32 cellular contexts compared by ENCODE assay signal in genomic region chr5:64462391-64462790, GRCh38. TPM values are rescaled to one million over a fixed set of nuclear protein-coding genes. Genes with fewer than 3 reads are reported as not detected.
"Had no signal": no experiment of that assay in that cellular context is flagged by ENCODE, and none has a peak within 500 bp of the region (broad histone marks: within the 10 kb centered on the region; RNA-seq: fewer than 3 reads in every experiment).

No MANE protein-coding gene starts in this region.

- H3K4me3 ChIP-seq: adrenal gland, body of pancreas, coronary artery, dorsolateral prefrontal cortex, esophagus muscularis mucosa, gastrocnemius medialis, heart left ventricle had no signal

- H3K36me3 ChIP-seq: adrenal gland, esophagus muscularis mucosa, gastrocnemius medialis, heart left ventricle, WERI-Rb-1 had no signal

- H3K27me3 ChIP-seq: adrenal gland, body of pancreas, dorsolateral prefrontal cortex, esophagus muscularis mucosa, foreskin keratinocyte, gastrocnemius medialis, heart left ventricle had no signal

- H3K9me3 ChIP-seq: body of pancreas had no signal

- H3K4me1 ChIP-seq: adrenal gland, body of pancreas, esophagus muscularis mucosa, foreskin keratinocyte, gastrocnemius medialis, heart left ventricle had no signal

- H3K27ac ChIP-seq: adrenal gland, body of pancreas, coronary artery, dorsolateral prefrontal cortex, esophagus muscularis mucosa, foreskin keratinocyte, gastrocnemius medialis, heart left ventricle, WERI-Rb-1 had no signal

- DNase-seq: activated B cell treated with CpG ODN at 0.5 μM for 24 hours; activated CD4-positive, alpha-beta T cell treated with anti-CD3 and anti-CD28 coated beads for 48 hours; activated CD4-positive, alpha-beta T cell treated with anti-CD3 and anti-CD28 coated beads, Interleukin-2, amount 50 U/mL, for 1 hour; activated CD4-positive, alpha-beta T cell treated with anti-CD3 and anti-CD28 coated beads, Interleukin-2, amount 50 U/mL, for 48 hours; activated CD8-positive, alpha-beta memory T cell treated with anti-CD3 and anti-CD28 coated beads for 24 hours; activated CD8-positive, alpha-beta T cell treated with anti-CD3 and anti-CD28 coated beads for 36 hours; activated effector memory CD4-positive, alpha-beta T cell treated with anti-CD3 and anti-CD28 coated beads, Interleukin-2, amount 50 U/mL, for 16 hours; activated naive CD4-positive, alpha-beta T cell treated with anti-CD3 and anti-CD28 coated beads for 36 hours; activated naive CD8-positive, alpha-beta T cell treated with anti-CD3 and anti-CD28 coated beads for 36 hours; activated naive CD8-positive, alpha-beta T cell treated with anti-CD3 and anti-CD28 coated beads, Interleukin-2, amount 50 U/mL, for 24 hours; activated T-cell treated with anti-CD3 and anti-CD28 coated beads, Interleukin-2, amount 50 U/mL, for 1 hour; activated T-cell treated with anti-CD3 and anti-CD28 coated beads, Interleukin-2, amount 50 U/mL, for 48 hours; adrenal gland; amygdala; aorta; body of pancreas; caudate nucleus; effector memory CD4-positive, alpha-beta T cell; erythroblast; foreskin keratinocyte; gastrocnemius medialis; glutamatergic neuron; heart left ventricle; T-helper 17 cell; T1000; WERI-Rb-1 had no signal

- ATAC-seq: activated CD4-positive, CD25-positive, alpha-beta regulatory T cell treated with anti-CD3 and anti-CD28 coated beads, Interleukin-2, amount 50 U/mL, for 24 hours; activated CD8-positive, alpha-beta T cell treated with anti-CD3 and anti-CD28 coated beads for 36 hours; activated naive CD8-positive, alpha-beta T cell treated with anti-CD3 and anti-CD28 coated beads, Interleukin-2, amount 50 U/mL, for 24 hours; body of pancreas; foreskin keratinocyte; gastrocnemius medialis; heart left ventricle; T-helper 17 cell had no signal

RNA-seq across cellular contexts. Expression of gene RGS7BP, which starts 43.4 kb away (rescaled TPM):
- total RNA-seq: activated B cell treated with CpG ODN at 0.5 μM for 24 hours; activated CD8-positive, alpha-beta T cell treated with anti-CD3 and anti-CD28 coated beads for 36 hours; activated naive CD4-positive, alpha-beta T cell treated with anti-CD3 and anti-CD28 coated beads for 36 hours; activated naive CD8-positive, alpha-beta T cell treated with anti-CD3 and anti-CD28 coated beads for 36 hours; activated T-helper 1 cell treated with anti-CD3 and anti-CD28 coated beads, Interleukin-12 subunit alpha, Interleukin-12 subunit beta, Interleukin-2, Interleukin-4 antibody, amounts not matched to agents 30 ng/mL and 10 ng/mL and 1 ng/mL, durations not matched to agents 14 hours and 24 hours and 36 hours; activated T-helper 2 cell treated with anti-CD3 and anti-CD28 coated beads, Interferon-gamma antibody, Interleukin-2, Interleukin-4, amounts not matched to agents 10 μg/mL and 5 μg/mL and 100 μg/mL, durations not matched to agents 14 hours and 24 hours and 36 hours; foreskin keratinocyte; T-helper 17 cell had no signal
